ENCODE assay signal across 22 cellular contexts in the genomic region with DNA sequence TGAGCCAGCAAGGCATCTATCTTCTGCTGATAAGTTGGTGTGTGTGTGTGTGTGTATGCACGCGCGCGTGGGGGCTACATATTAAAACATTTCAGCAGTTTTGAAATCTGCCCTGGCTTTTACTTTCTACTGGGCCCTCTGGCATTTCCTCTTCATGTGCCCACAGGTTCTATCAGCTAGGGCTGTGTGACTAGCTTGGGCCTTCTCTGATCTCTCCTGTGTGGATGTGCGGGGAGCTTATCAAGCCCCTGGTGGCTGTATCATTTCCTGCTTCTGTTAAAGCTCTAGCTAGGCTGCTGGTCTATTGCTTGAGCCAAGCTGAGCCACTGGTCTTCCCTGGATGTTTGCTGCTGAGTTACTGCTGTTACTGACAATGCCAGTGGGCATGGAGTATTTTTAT.
DNase-seq lines count a peak whose midpoint lies in the region; ATAC-seq, FAIRE-seq and TF ChIP-seq lines count a peak whose summit lies in the region.
"Had no signal": no experiment of that assay in that cellular context is flagged by ENCODE, and none has a peak within 500 bp of the region (broad histone marks: within the 10 kb centered on the region; RNA-seq: fewer than 3 reads in every experiment).

No MANE protein-coding gene starts in this region.

- H3K9me3 Mint-ChIP-seq in activated T-cell treated with anti-CD3 and anti-CD28 coated beads, Interleukin-2, amount 50 U/mL, for 24 hours = peaks cover 9% of the 10 kb centered on the region

- H3K79me2 ChIP-seq in endothelial cell of umbilical vein (ENCODE audit: control insufficient read depth, insufficient read depth, low read length) = no peaks in the 10 kb centered on the region

- H2AFZ ChIP-seq in endothelial cell of umbilical vein (ENCODE audit: low read depth, low read length) = no peak overlapping the region

- no TSS peak for BruUV-seq in endothelial cell of umbilical vein (replicated peaks; lab: Mats Ljungman, UMichigan)

- H3K9me1 ChIP-seq in endothelial cell of umbilical vein (replicated peaks; ENCODE audit: control insufficient read depth, extremely low read depth, insufficient read depth, low read length) = no peaks in the 10 kb centered on the region

- no peak overlapping the region for H3K9ac ChIP-seq in endothelial cell of umbilical vein (replicated peaks; ENCODE audit: extremely low read depth, insufficient read depth, low read length)

- POLR2A ChIA-PET in endothelial cell of umbilical vein (lab: Charles Lee) = interaction anchor here (0.8 kb wide), 1 partner anchor 30 kb away, joined by 3 read pairs; no protein-coding TSS in a partner anchor

- H3K36me3 ChIP-seq in endothelial cell of umbilical vein (ENCODE audit: control insufficient read depth in 2 of 2, extremely low read depth in 1 of 2, insufficient read depth in 2 of 2, low read length in 2 of 2) = peaks cover 2 to 3% of the 10 kb centered on the region in 2 experiments
- H3K36me3 ChIP-seq: uterus had no signal

- no peaks in the 10 kb centered on the region for H3K27me3 Mint-ChIP-seq in activated T-cell treated with anti-CD3 and anti-CD28 coated beads, Interleukin-2, amount 50 U/mL, for 24 hours
- H3K27me3 Mint-ChIP-seq: dendritic cell treated with granulocyte-macrophage colony-stimulating factor and Interleukin-4, amounts not matched to agents 40 ng/mL and 50 ng/mL, for 4 days had no signal

- no peak for FAIRE-seq in endothelial cell of umbilical vein (lab: Jason Lieb, UNC)
- FAIRE-seq: A204.1, HTR-8/SVneo had no signal

- DNase-seq in activated T-cell treated with anti-CD3 and anti-CD28 coated beads, Interleukin-2, amount 50 U/mL, for 24 hours = no peak
- no peak for DNase-seq in activated T-cell treated with anti-CD3 and anti-CD28 coated beads, Interleukin-2, amount 50 U/mL, for 48 hours
- DNase-seq in OCI-M1 (lab: John Stamatoyannopoulos, UW) = peak; percentile 25
- peak; percentile 39 for DNase-seq in endothelial cell of umbilical vein (ENCODE audit: low read depth, low spot score)
- DNase-seq in pulmonary artery endothelial cell (ENCODE audit: low read depth, low spot score) = peak; percentile 19
- no peak for DNase-seq in RKO (ENCODE audit: low spot score)
- no peak for DNase-seq in effector CD4-positive, alpha-beta T cell
- DNase-seq: activated CD4-positive, alpha-beta T cell treated with anti-CD3 and anti-CD28 coated beads, Interleukin-2, amount 50 U/mL, for 4 hours; aorta; GDM1; lower lobe of right lung; NCI-H1105; NCI-H446 treated with DMSO at 0.1 percent for 48 hours; sigmoid colon; stimulated activated naive CD4-positive, alpha-beta T cell treated with Interleukin-2 at 50 U/mL for 16 hours; uterus had no signal

- CTCF ChIA-PET in endothelial cell of umbilical vein (lab: Charles Lee) = interaction anchor here (0.8 to 2.2 kb wide), 10 partner anchors 9 to 453 kb away, joined by 3 to 10 read pairs (median 4); no protein-coding TSS in a partner anchor

- no peak for TF ChIP-seq POLR2A in endothelial cell of umbilical vein (IDR thresholded peaks at IDR 0.05; ENCODE audit: low read depth, low read length)

- intact Hi-C loops in endothelial cell of umbilical vein (cut with micrococcal nuclease) = no loop called here

- peaks cover 27% of the 10 kb centered on the region for H3K36me3 Mint-ChIP-seq in activated T-cell treated with anti-CD3 and anti-CD28 coated beads, Interleukin-2, amount 50 U/mL, for 24 hours (ENCODE audit: low read depth)

- no peak overlapping the region for H3K27ac ChIP-seq in endothelial cell of umbilical vein (ENCODE audit: insufficient read depth, low read depth, low read length)
- H3K27ac ChIP-seq: lower lobe of right lung, Peyer's patch, sigmoid colon, uterus had no signal

- no peak overlapping the region for H3K4me2 ChIP-seq in endothelial cell of umbilical vein (ENCODE audit: insufficient read depth, low read length)

- no peaks in the 10 kb centered on the region for H4K20me1 ChIP-seq in endothelial cell of umbilical vein (replicated peaks; ENCODE audit: control insufficient read depth, extremely low read depth, insufficient read depth, low read length)

- H3K27ac Mint-ChIP-seq in activated T-cell treated with anti-CD3 and anti-CD28 coated beads, Interleukin-2, amount 50 U/mL, for 24 hours = peak overlapping the region; percentile 18
- H3K27ac Mint-ChIP-seq: activated T-helper 1 cell treated with anti-CD3 and anti-CD28 coated beads, Interleukin-12 subunit alpha, Interleukin-12 subunit beta, Interleukin-2, Interleukin-4 antibody, amounts not matched to agents 30 ng/mL and 10 ng/mL and 1 ng/mL, durations not matched to agents 14 hours and 24 hours and 36 hours; dendritic cell treated with granulocyte-macrophage colony-stimulating factor and Interleukin-4, amounts not matched to agents 40 ng/mL and 50 ng/mL, for 4 days had no signal

- ATAC-seq in GM21367 (IDR thresholded peaks at IDR 0.05; ENCODE audit: unreplicated experiment) = no peak
- ATAC-seq: lower lobe of right lung had no signal

- TF ChIP-seq CTCF in endothelial cell of umbilical vein (IDR thresholded peaks at IDR 0.05; ENCODE audit: extremely low read depth in 1 of 2, insufficient read depth in 1 of 2, low read depth in 1 of 2, low read length in 2 of 2) = peak; percentile 12 to 24

- no peak overlapping the region for H3K4me3 Mint-ChIP-seq in activated T-cell treated with anti-CD3 and anti-CD28 coated beads, Interleukin-2, amount 50 U/mL, for 24 hours
- H3K4me3 Mint-ChIP-seq: activated T-helper 1 cell treated with anti-CD3 and anti-CD28 coated beads, Interleukin-12 subunit alpha, Interleukin-12 subunit beta, Interleukin-2, Interleukin-4 antibody, amounts not matched to agents 30 ng/mL and 10 ng/mL and 1 ng/mL, durations not matched to agents 14 hours and 24 hours and 36 hours; dendritic cell treated with granulocyte-macrophage colony-stimulating factor and Interleukin-4, amounts not matched to agents 40 ng/mL and 50 ng/mL, for 4 days had no signal

- H3K4me1 Mint-ChIP-seq in activated T-cell treated with anti-CD3 and anti-CD28 coated beads, Interleukin-2, amount 50 U/mL, for 24 hours (ENCODE audit: low read depth) = no peaks in the 10 kb centered on the region

- H3K4me1 ChIP-seq in endothelial cell of umbilical vein (ENCODE audit: control insufficient read depth, extremely low read depth, insufficient read depth, low read length) = peaks cover 5% of the 10 kb centered on the region
- H3K4me1 ChIP-seq: lower lobe of right lung, Peyer's patch, sigmoid colon, uterus had no signal

- H3K9me3 ChIP-seq in endothelial cell of umbilical vein (replicated peaks; ENCODE audit: control insufficient read depth, insufficient read depth, low read length) = no peaks in the 10 kb centered on the region
- H3K9me3 ChIP-seq: Peyer's patch, sigmoid colon, uterus had no signal

- dilution Hi-C loops in endothelial cell of umbilical vein (cut with MboI; ENCODE audit: extremely low pct_ligation_motif_present, low sequenced_read_pairs) = no loop called here

- H3K4me3 ChIP-seq in endothelial cell of umbilical vein (replicated peaks in 1 of 3; ENCODE audit: insufficient read depth in 1 of 3, low read depth in 1 of 3, low read length in 3 of 3) = no peak overlapping the region
- H3K4me3 ChIP-seq: lower lobe of right lung, Peyer's patch, sigmoid colon, uterus had no signal

- no peaks in the 10 kb centered on the region for H3K27me3 ChIP-seq in endothelial cell of umbilical vein (ENCODE audit: control insufficient read depth in 2 of 2, insufficient read depth in 2 of 2, low read length in 2 of 2)
- H3K27me3 ChIP-seq: Peyer's patch, uterus had no signal

TF ChIP-seq in endothelial cell of umbilical vein, 7 proteins besides CTCF, POLR2A, EP300 and RAD21:
- TF ChIP-seq MYC (IDR thresholded peaks at IDR 0.05; ENCODE audit: low read depth, low read length) (no peak), GATA2 (IDR thresholded peaks at IDR 0.05; ENCODE audit: insufficient read depth, insufficient read length, low read depth, low read length) (peak; percentile 42), EZH2 (IDR thresholded peaks at IDR 0.05; ENCODE audit: borderline replicate concordance, low read depth, low read length, severe bottlenecking) (no peak), POLR2AphosphoS5 (IDR thresholded peaks at IDR 0.05; ENCODE audit: insufficient read depth, low read depth, low read length) (no peak)

Comparison
In these comparisons a context has a peak if more than half of its experiments do, and no peak if none do; other contexts are left out.
1. DNase-seq: peak in OCI-M1 (single experiment), endothelial cell of umbilical vein (single experiment) and pulmonary artery endothelial cell (single experiment); none in activated T-cell treated with anti-CD3 and anti-CD28 coated beads, Interleukin-2, amount 50 U/mL, for 24 hours (single experiment), activated T-cell treated with anti-CD3 and anti-CD28 coated beads, Interleukin-2, amount 50 U/mL, for 48 hours (0 of 2), RKO (single experiment) and effector CD4-positive, alpha-beta T cell (single experiment).